24 cellular contexts compared by ENCODE assay signal in genomic region chr6:119891206-119891605, GRCh38.
"Had no signal": no experiment of that assay in that cellular context is flagged by ENCODE, and none has a peak within 500 bp of the region (broad histone marks: within the 10 kb centered on the region; RNA-seq: fewer than 3 reads in every experiment).

No MANE protein-coding gene starts in this region.

- H3K36me3 ChIP-seq: colonic mucosa, esophagus squamous epithelium, gastrocnemius medialis, heart right ventricle, left lung, lower lobe of right lung had no signal

- FAIRE-seq: endometrium, islet of Langerhans, keratinocyte had no signal

- H3K4me1 ChIP-seq: colonic mucosa, gastrocnemius medialis, heart right ventricle, left lung, lower lobe of right lung had no signal

- H3K4me3 ChIP-seq: colonic mucosa, esophagus squamous epithelium, gastrocnemius medialis, heart right ventricle, left lung, lower lobe of right lung had no signal

- H3K27me3 ChIP-seq: colonic mucosa, esophagus squamous epithelium, gastrocnemius medialis, heart right ventricle, left lung had no signal

- H3K4me3 Mint-ChIP-seq: dendritic cell treated with granulocyte-macrophage colony-stimulating factor and Interleukin-4, amounts not matched to agents 40 ng/mL and 50 ng/mL, for 4 days; effector memory CD8-positive, alpha-beta T cell; endodermal cell had no signal

- H3K27ac ChIP-seq: colonic mucosa, epithelial cell of prostate, esophagus squamous epithelium, gastrocnemius medialis, heart right ventricle, left lung, lower lobe of right lung had no signal

- H3K9me3 Mint-ChIP-seq: dendritic cell treated with granulocyte-macrophage colony-stimulating factor and Interleukin-4, amounts not matched to agents 40 ng/mL and 50 ng/mL, for 4 days; endodermal cell had no signal

- H3K27ac Mint-ChIP-seq: dendritic cell treated with granulocyte-macrophage colony-stimulating factor and Interleukin-4, amounts not matched to agents 40 ng/mL and 50 ng/mL, for 4 days; effector memory CD8-positive, alpha-beta T cell; endodermal cell had no signal

- H3K9me3 ChIP-seq: colonic mucosa, esophagus squamous epithelium, gastrocnemius medialis, heart right ventricle, left lung, lower lobe of right lung had no signal

- H3K27me3 Mint-ChIP-seq: dendritic cell treated with granulocyte-macrophage colony-stimulating factor and Interleukin-4, amounts not matched to agents 40 ng/mL and 50 ng/mL, for 4 days had no signal

- DNase-seq: colonic mucosa; cortex of kidney; effector CD8-positive, alpha-beta T cell; effector memory CD8-positive, alpha-beta T cell; endodermal cell; erythroblast; esophagus squamous epithelium; foreskin melanocyte; gastrocnemius medialis; glutamatergic neuron; head of caudate nucleus; heart right ventricle; hippocampal formation; left cardiac atrium; left lung; left ventricle myocardium superior; lower lobe of right lung; mesenchymal stem cell; midbrain had no signal

- ATAC-seq: effector memory CD8-positive, alpha-beta T cell; gastrocnemius medialis; heart right ventricle; left cardiac atrium; left lung; left ventricle myocardium superior; lower lobe of right lung had no signal
